Comparison of ENCODE assay signal across 19 cellular contexts in genomic region chr6:2861822-2862164, GRCh38. TPM values are rescaled to one million over a fixed set of nuclear protein-coding genes. Genes with fewer than 3 reads are reported as not detected.
DNase-seq lines count a peak whose midpoint lies in the region; ATAC-seq, FAIRE-seq and TF ChIP-seq lines count a peak whose summit lies in the region.
"Had no signal": no experiment of that assay in that cellular context is flagged by ENCODE, and none has a peak within 500 bp of the region (broad histone marks: within the 10 kb centered on the region; RNA-seq: fewer than 3 reads in every experiment).

No MANE protein-coding gene starts in this region.

- no peaks in the 10 kb centered on the region for H3K27me3 Mint-ChIP-seq in activated T-cell treated with anti-CD3 and anti-CD28 coated beads, Interleukin-2, amount 50 U/mL, for 72 hours (ENCODE audit: low read depth)
- no peaks in the 10 kb centered on the region for H3K27me3 Mint-ChIP-seq in stimulated activated naive CD8-positive, alpha-beta T cell treated with anti-CD3 and anti-CD28 coated beads, Interleukin-15, amount 100 ng/mL, for 72 hours

- no peak for TF ChIP-seq POLR2A in GM12878 (IDR thresholded peaks at IDR 0.05; ENCODE audit: low read depth, low read length)

- no peak for DNase-seq in activated T-cell treated with anti-CD3 and anti-CD28 coated beads, Interleukin-2, amount 50 U/mL, for 72 hours
- no peak for DNase-seq in activated T-cell treated with anti-CD3 and anti-CD28 coated beads, Interleukin-2, amount 50 U/mL, for 48 hours
- DNase-seq in OCI-LY7 (ENCODE audit: low spot score), result no peak
- no peak for DNase-seq in GM12878 (ENCODE audit: low read depth, low spot score)
- no peak for DNase-seq in stimulated activated naive CD8-positive, alpha-beta T cell treated with anti-CD3 and anti-CD28 coated beads, Interleukin-15, amount 100 ng/mL, for 72 hours
- no peak for DNase-seq in NAMALWA (ENCODE audit: low spot score)
- DNase-seq: activated CD4-positive, CD25-positive, alpha-beta regulatory T cell; body of pancreas; dermis blood vessel endothelial cell; heart right ventricle; NCI-H2081; NCI-H526 treated with DMSO at 0.1 percent for 48 hours had no signal

- peaks cover 95% of the 10 kb centered on the region for H3K4me1 ChIP-seq in OCI-LY7 (ENCODE audit: insufficient read depth, low read length, poor library complexity, severe bottlenecking)
- H3K4me1 ChIP-seq in GM12878 (ENCODE audit: control insufficient read depth, insufficient read depth, low read length), result peaks cover 71% of the 10 kb centered on the region

- no peak; a peak in 1 of 4 replicates for TF ChIP-seq EP300 in GM12878 (IDR thresholded peaks at IDR 0.05; ENCODE audit: borderline replicate concordance in 1 of 2, control insufficient read depth in 1 of 2, low read depth in 2 of 2, low read length in 2 of 2)

- H3K4me1 Mint-ChIP-seq in activated T-cell treated with anti-CD3 and anti-CD28 coated beads, Interleukin-2, amount 50 U/mL, for 72 hours (ENCODE audit: low read depth), result peaks cover 94% of the 10 kb centered on the region
- H3K4me1 Mint-ChIP-seq in stimulated activated naive CD8-positive, alpha-beta T cell treated with anti-CD3 and anti-CD28 coated beads, Interleukin-15, amount 100 ng/mL, for 72 hours, result peaks cover 96% of the 10 kb centered on the region

- RAD21 ChIA-PET in GM12878 (lab: Charles Lee; ENCODE audit: unreplicated experiment), result interaction anchor here (1.0 to 4.6 kb wide), 9 partner anchors 8 to 50 kb away, joined by 3 to 34 read pairs (median 7); partner anchors contain the start of gene SERPINB1

- peaks cover 9% of the 10 kb centered on the region; the same call in 1 of the 2 replicates for H3K36me3 ChIP-seq in OCI-LY7 (ENCODE audit: insufficient read depth, low read length)
- H3K36me3 ChIP-seq in GM12878 (ENCODE audit: control insufficient read depth in 2 of 2, insufficient read depth in 2 of 2, low read length in 1 of 2), result no peaks in the 10 kb centered on the region
- H3K36me3 ChIP-seq: heart right ventricle had no signal

- H3K36me3 Mint-ChIP-seq in activated T-cell treated with anti-CD3 and anti-CD28 coated beads, Interleukin-2, amount 50 U/mL, for 72 hours (ENCODE audit: insufficient read depth in 2 of 2), result peaks cover 3 to 4% of the 10 kb centered on the region in 2 donors

- POLR2A ChIA-PET in OCI-LY7 (lab: Charles Lee), result interaction anchor here (0.6 to 4.7 kb wide), 6 partner anchors 9 to 88 kb away, joined by 3 to 56 read pairs (median 4); no protein-coding TSS in a partner anchor
- POLR2A ChIA-PET in GM12878 (lab: Charles Lee), result interaction anchor here (0.6 to 9.9 kb wide), 5 partner anchors 22 to 50 kb away, joined by 3 to 126 read pairs (median 6); partner anchors contain the start of gene SERPINB9

- H3K9me3 ChIP-seq in OCI-LY7 (ENCODE audit: low read length), result no peaks in the 10 kb centered on the region
- no peaks in the 10 kb centered on the region for H3K9me3 ChIP-seq in GM12878 (replicated peaks; ENCODE audit: control insufficient read depth, insufficient read depth, low read length)
- H3K9me3 ChIP-seq: body of pancreas, heart right ventricle had no signal

- peak overlapping the region; percentile 100 for H3K27ac Mint-ChIP-seq in activated T-cell treated with anti-CD3 and anti-CD28 coated beads, Interleukin-2, amount 50 U/mL, for 72 hours
- H3K27ac Mint-ChIP-seq in stimulated activated naive CD8-positive, alpha-beta T cell treated with anti-CD3 and anti-CD28 coated beads, Interleukin-15, amount 100 ng/mL, for 72 hours, result peak overlapping the region in 1 of 2 donors; percentile 99
- H3K27ac Mint-ChIP-seq: GM23338 had no signal

- intact Hi-C loops in OCI-LY7 (cut with micrococcal nuclease; ENCODE audit: unreplicated experiment) (loop anchor here (1.0 to 2.0 kb wide), 3 partner anchors 15 to 37 kb away; no protein-coding TSS in a partner anchor), GM12878 (cut with micrococcal nuclease; ENCODE audit: unreplicated experiment) (loop anchor here (1.0 to 10.0 kb wide), 3 partner anchors 19 to 343 kb away; no protein-coding TSS in a partner anchor)

- FAIRE-seq in GM12878 (lab: Jason Lieb, UNC), result no peak
- FAIRE-seq: RCC 7860 had no signal

- WGBS in GM12878 (ENCODE audit: insufficient coverage, insufficient replicate concordance, low lambda C conversion rate, missing lambda C conversion rate), result 85% methylated on average over 1 of the region's 1 CpG

- SMC1A ChIA-PET in GM12878 (lab: Charles Lee; ENCODE audit: uncharacterized antibody, unreplicated experiment), result interaction anchor here (0.6 to 10.2 kb wide), 8 partner anchors 9 to 79 kb away, joined by 3 to 136 read pairs (median 5); no protein-coding TSS in a partner anchor

- in situ Hi-C loops in GM12878 (cut with MboI), result no loop called here

- no peak for ATAC-seq in activated T-cell treated with anti-CD3 and anti-CD28 coated beads, Interleukin-2, amount 50 U/mL, for 72 hours (replicated peaks in 1 of 2)
- ATAC-seq in GM12878, result no peak; the same call in 2 of the 3 replicates
- ATAC-seq in stimulated activated naive CD8-positive, alpha-beta T cell treated with anti-CD3 and anti-CD28 coated beads, Interleukin-15, amount 100 ng/mL, for 72 hours, result no peak
- no peak for ATAC-seq in GM21390 (IDR thresholded peaks at IDR 0.05; ENCODE audit: unreplicated experiment)
- ATAC-seq in GM18519 (IDR thresholded peaks at IDR 0.05; ENCODE audit: low FRiP score, unreplicated experiment), result no peak
- ATAC-seq: body of pancreas, GM23338, heart right ventricle had no signal

- H3K9me3 Mint-ChIP-seq in activated T-cell treated with anti-CD3 and anti-CD28 coated beads, Interleukin-2, amount 50 U/mL, for 72 hours, result no peaks in the 10 kb centered on the region
- no peaks in the 10 kb centered on the region for H3K9me3 Mint-ChIP-seq in stimulated activated naive CD8-positive, alpha-beta T cell treated with anti-CD3 and anti-CD28 coated beads, Interleukin-15, amount 100 ng/mL, for 72 hours
- H3K9me3 Mint-ChIP-seq: GM23338 had no signal

- CTCF ChIA-PET in OCI-LY7 (lab: Charles Lee; ENCODE audit: unreplicated experiment), result no interaction called here
- CTCF ChIA-PET in GM12878 (lab: Yijun Ruan, JAX), result interaction anchor here (1.1 to 3.8 kb wide), 4 partner anchors 14 to 38 kb away, joined by 3 to 20 read pairs (median 14); no protein-coding TSS in a partner anchor

- TF ChIP-seq RAD21 in GM12878 (IDR thresholded peaks at IDR 0.05; ENCODE audit: insufficient read depth, low read depth, low read length), result no peak

- TF ChIP-seq CTCF in OCI-LY7 (conservative IDR thresholded peaks at IDR 0.05; ENCODE audit: low read length) (no peak), GM12878 (IDR thresholded peaks at IDR 0.05 in 2 of 3, conservative IDR thresholded peaks at IDR 0.05 in 1 of 3; ENCODE audit: control insufficient read depth in 2 of 3, extremely low read depth in 1 of 3, insufficient read depth in 1 of 3, low read depth in 3 of 3, low read length in 3 of 3) (no peak)

- no TSS peak for BruUV-seq in OCI-LY7 (replicated peaks; lab: Mats Ljungman, UMichigan)
- BruUV-seq in GM12878 (replicated peaks; lab: Mats Ljungman, UMichigan), result no TSS peak

- no peak overlapping the region for H2AFZ ChIP-seq in OCI-LY7 (ENCODE audit: low read length)
- H2AFZ ChIP-seq in GM12878 (ENCODE audit: control insufficient read depth, low read depth, low read length), result no peak overlapping the region; the same call in 1 of the 2 replicates
- H2AFZ ChIP-seq: GM23338, parathyroid adenoma had no signal

- H3K9ac ChIP-seq in GM12878 (ENCODE audit: control insufficient read depth, insufficient read depth, low read length), result peak overlapping the region; percentile 30; the same call in 1 of the 2 replicates
- H3K9ac ChIP-seq: parathyroid adenoma had no signal

- H3K4me2 ChIP-seq in OCI-LY7 (ENCODE audit: low read length), result peak overlapping the region; percentile 80
- H3K4me2 ChIP-seq in GM12878 (ENCODE audit: control insufficient read depth, insufficient read depth), result peak overlapping the region; percentile 51
- H3K4me2 ChIP-seq: GM23338, smooth muscle cell had no signal

- peak overlapping the region; percentile 99 for H3K27ac ChIP-seq in OCI-LY7 (ENCODE audit: low read depth, low read length, poor library complexity, severe bottlenecking)
- peak overlapping the region; percentile 86 for H3K27ac ChIP-seq in GM12878 (ENCODE audit: control insufficient read depth, insufficient read depth)
- H3K27ac ChIP-seq: body of pancreas, parathyroid adenoma had no signal

- no peaks in the 10 kb centered on the region for H3K9me2 ChIP-seq in OCI-LY7 (ENCODE audit: insufficient read depth, low read length)

- no peaks in the 10 kb centered on the region for H4K20me1 ChIP-seq in OCI-LY7 (ENCODE audit: insufficient read depth, low read length)
- H4K20me1 ChIP-seq in GM12878 (ENCODE audit: control insufficient read depth, insufficient read depth), result no peaks in the 10 kb centered on the region

- peaks cover 46% of the 10 kb centered on the region; the same call in 1 of the 2 replicates for H3K79me2 ChIP-seq in OCI-LY7 (ENCODE audit: insufficient read depth, low read depth, low read length)
- H3K79me2 ChIP-seq in GM12878 (ENCODE audit: control insufficient read depth, insufficient read depth, low read length), result no peaks in the 10 kb centered on the region
- H3K79me2 ChIP-seq: parathyroid adenoma had no signal

- H3K4me3 ChIP-seq in OCI-LY7 (ENCODE audit: low read depth, low read length, poor library complexity, severe bottlenecking) (peak overlapping the region; percentile 55), GM12878 (no peak overlapping the region)
- H3K4me3 ChIP-seq: body of pancreas, GM23338, heart right ventricle, smooth muscle cell had no signal

- H3K4me3 Mint-ChIP-seq in activated T-cell treated with anti-CD3 and anti-CD28 coated beads, Interleukin-2, amount 50 U/mL, for 72 hours, result peak overlapping the region; percentile 77 to 97
- peak overlapping the region; percentile 71 to 95 for H3K4me3 Mint-ChIP-seq in stimulated activated naive CD8-positive, alpha-beta T cell treated with anti-CD3 and anti-CD28 coated beads, Interleukin-15, amount 100 ng/mL, for 72 hours
- H3K4me3 Mint-ChIP-seq: GM23338 had no signal

- H3K27me3 ChIP-seq in GM12878 (replicated peaks in 1 of 2; ENCODE audit: control insufficient read depth in 2 of 2, insufficient read depth in 2 of 2, low read length in 1 of 2), result no peaks in the 10 kb centered on the region
- H3K27me3 ChIP-seq: body of pancreas, heart right ventricle had no signal

RNA-seq across cellular contexts. Expression of gene SERPINB1, which starts 20.1 kb away (rescaled TPM):
- 100 to 1,000 TPM; 131 to 203 TPM for total RNA-seq in activated T-cell treated with anti-CD3 and anti-CD28 coated beads, Interleukin-2, amount 50 U/mL, for 72 hours
- total RNA-seq in OCI-LY7 (2014; rRNA removed; shearing (Covaris generic)), result 1.2 and 1.3 TPM in 2 replicates
- total RNA-seq in OCI-LY7 (2022), result 3.5 and 5.0 TPM in 2 replicates
- 0.67 and 1.0 TPM in 2 replicates for total RNA-seq in GM12878 (2013; cell fraction: nucleolus; rRNA removed)
- total RNA-seq in GM12878 (2014; rRNA removed), result 0.45 and 0.65 TPM in 2 replicates
- total RNA-seq in GM12878 (2014; rRNA removed; fragmentation: Illumina TruSeq; extraction: Trizol), result 0.67 and 0.88 TPM in 2 replicates
- total RNA-seq in GM12878 (2021), result 1.6 TPM in 2 replicates
- 0.76 TPM for polyA plus RNA-seq in GM12878 (2011; ENCODE audit: low read depth)
- polyA plus RNA-seq in GM12878 (2011; rRNA removed), result 2.4 and 3.5 TPM in 2 replicates
- 0.88 and 0.99 TPM in 2 replicates for polyA plus RNA-seq in GM12878 (2011; cell fraction: cytosol; rRNA removed)
- 0.90 and 1.3 TPM in 2 replicates for polyA plus RNA-seq in GM12878 (2011; cell fraction: nucleus; rRNA removed)
- polyA plus RNA-seq in GM12878 (2012), result 1.3 and 2.3 TPM in 2 replicates
- 1.1 and 3.2 TPM in 2 replicates for polyA plus RNA-seq in GM12878 (2014; fragmentation: Illumina TruSeq; extraction: Trizol)
- polyA plus RNA-seq in GM12878 (2014; fragmentation: Nextera tagmentation; extraction: Ambion mirVana), result 1 to 10 TPM in 1 of 2 experiments, under 1 TPM in 1; 0.82 to 1.8 TPM
- 0.71 and 0.85 TPM in 2 replicates for polyA plus RNA-seq in GM12878 (2014; rRNA removed)
- under 1 TPM; 0.67 to 0.72 TPM for polyA plus RNA-seq in GM12878 (2016; fragmentation: Nextera tagmentation; extraction: Ambion mirVana)
- 1.1 and 1.8 TPM in 2 replicates for polyA minus RNA-seq in GM12878 (2011; rRNA and poly(A)+ RNA removed)
- polyA minus RNA-seq in GM12878 (2011; cell fraction: cytosol; rRNA and poly(A)+ RNA removed), result 1.2 and 1.6 TPM in 2 replicates
- 0.85 and 1.1 TPM in 2 replicates for polyA minus RNA-seq in GM12878 (2011; cell fraction: nucleus; rRNA and poly(A)+ RNA removed)

RNA-seq across cellular contexts. Expression of gene SERPINB9, which starts 41.3 kb away (rescaled TPM):
- total RNA-seq in activated T-cell treated with anti-CD3 and anti-CD28 coated beads, Interleukin-2, amount 50 U/mL, for 72 hours, result 10 to 100 TPM; 70.7 to 96.1 TPM
- total RNA-seq in OCI-LY7 (2014; rRNA removed; shearing (Covaris generic)), result 74.7 and 78.4 TPM in 2 replicates
- total RNA-seq in OCI-LY7 (2022) (166 and 167 TPM in 2 replicates), GM12878 (2014; rRNA removed) (4.7 and 5.6 TPM in 2 replicates), GM12878 (2014; rRNA removed; fragmentation: Illumina TruSeq; extraction: Trizol) (5.4 and 5.5 TPM in 2 replicates), GM12878 (2021) (5.8 and 6.1 TPM in 2 replicates)
- total RNA-seq in GM12878 (2013; cell fraction: nucleolus; rRNA removed), result 63.2 and 66.0 TPM in 2 replicates
- polyA plus RNA-seq in GM12878 (2011; ENCODE audit: low read depth), result 7.8 TPM
- polyA plus RNA-seq in GM12878 (2011; rRNA removed) (133 and 141 TPM in 2 replicates), GM12878 (2014; fragmentation: Illumina TruSeq; extraction: Trizol) (6.7 and 7.3 TPM in 2 replicates), GM12878 (2014; fragmentation: Nextera tagmentation; extraction: Ambion mirVana) (1 to 10 TPM; 2.0 to 3.7 TPM), GM12878 (2014; rRNA removed) (3.8 and 5.9 TPM in 2 replicates), GM12878 (2016; fragmentation: Nextera tagmentation; extraction: Ambion mirVana) (1 to 10 TPM; 4.1 to 4.2 TPM)
- polyA plus RNA-seq in GM12878 (2011; cell fraction: cytosol; rRNA removed), result 94.6 and 110 TPM in 2 replicates
- 35.5 and 39.0 TPM in 2 replicates for polyA plus RNA-seq in GM12878 (2011; cell fraction: nucleus; rRNA removed)
- polyA plus RNA-seq in GM12878 (2012), result 11.4 and 20.4 TPM in 2 replicates
- polyA minus RNA-seq in GM12878 (2011; rRNA and poly(A)+ RNA removed), result 135 and 152 TPM in 2 replicates
- 57.1 and 64.0 TPM in 2 replicates for polyA minus RNA-seq in GM12878 (2011; cell fraction: cytosol; rRNA and poly(A)+ RNA removed)
- 21.2 and 30.0 TPM in 2 replicates for polyA minus RNA-seq in GM12878 (2011; cell fraction: nucleus; rRNA and poly(A)+ RNA removed)
- total RNA-seq: HT1080 had no signal

Comparison
In these comparisons a context has a peak if more than half of its experiments do, and no peak if none do; other contexts are left out.
1. RNA of gene SERPINB1, which starts 20.1 kb away (total RNA-seq): 131 to 203 TPM in activated T-cell treated with anti-CD3 and anti-CD28 coated beads, Interleukin-2, amount 50 U/mL, for 72 hours; 1.2 to 5.0 TPM in OCI-LY7 and 0.45 to 1.6 TPM in GM12878; every median in the first group is over 10 times any median in the second.